ENCODE assay signal across 24 cellular contexts in genomic region chr18:8324343-8325065, GRCh38.
DNase-seq lines count a peak whose midpoint lies in the region; ATAC-seq and TF ChIP-seq lines count a peak whose summit lies in the region.
"Had no signal": no experiment of that assay in that cellular context is flagged by ENCODE, and none has a peak within 500 bp of the region (broad histone marks: within the 10 kb centered on the region; RNA-seq: fewer than 3 reads in every experiment).

No MANE protein-coding gene starts in this region.

- intact Hi-C loops in right lobe of liver (cut with DNase I) = no loop called here

- no peak overlapping the region for H3K4me3 Mint-ChIP-seq in chondrocyte (ENCODE audit: unreplicated experiment)
- H3K4me3 Mint-ChIP-seq in stimulated activated naive B cell treated with anti-CD40 and anti-IgM and Interleukin-4, amounts not matched to agents 10 μg/mL and 1 μg/mL and 100 μg/mL, for 72 hours = no peak overlapping the region
- H3K4me3 Mint-ChIP-seq: activated CD4-positive, alpha-beta T cell treated with anti-CD3 and anti-CD28 coated beads, Interleukin-2, amount 10 ng/mL, durations not matched to agents 24 days and 14 days; brain; natural killer cell had no signal

- no peak for TF ChIP-seq POLR2A in right lobe of liver (IDR thresholded peaks at IDR 0.05)

- peaks cover 3% of the 10 kb centered on the region for H3K9me3 Mint-ChIP-seq in chondrocyte (ENCODE audit: low read depth)
- H3K9me3 Mint-ChIP-seq in stimulated activated naive B cell treated with anti-CD40 and anti-IgM and Interleukin-4, amounts not matched to agents 10 μg/mL and 1 μg/mL and 100 μg/mL, for 72 hours = peaks cover 0 to 3% of the 10 kb centered on the region in 2 donors
- H3K9me3 Mint-ChIP-seq: activated CD4-positive, alpha-beta T cell treated with anti-CD3 and anti-CD28 coated beads, Interleukin-2, amount 10 ng/mL, durations not matched to agents 24 days and 14 days had no signal

- no peak overlapping the region for H3K27ac ChIP-seq in MM.1S (ENCODE audit: low read length)
- no peak overlapping the region for H3K27ac ChIP-seq in right lobe of liver
- H3K27ac ChIP-seq: BLaER1 treated with 17β-estradiol and CSF1 and Interleukin-3, amounts not matched to agents 10 nM and 100 nM; lower lobe of right lung; RWPE1; spleen; transverse colon had no signal

- no peak overlapping the region for H3K9ac ChIP-seq in MM.1S (ENCODE audit: low read length)
- H3K9ac ChIP-seq: BLaER1 treated with 17β-estradiol and CSF1 and Interleukin-3, amounts not matched to agents 10 nM and 100 nM had no signal

- no peaks in the 10 kb centered on the region for H3K4me1 ChIP-seq in MM.1S (ENCODE audit: low read length)
- H3K4me1 ChIP-seq in right lobe of liver = peaks cover 0 to 38% (median 6%) of the 10 kb centered on the region in 4 donors
- H3K4me1 ChIP-seq: lower lobe of right lung had no signal

- no peaks in the 10 kb centered on the region for H3K36me3 ChIP-seq in MM.1S (replicated peaks; ENCODE audit: insufficient read depth, low read length)
- H3K36me3 ChIP-seq in right lobe of liver = no peaks in the 10 kb centered on the region
- H3K36me3 ChIP-seq: BLaER1 treated with 17β-estradiol and CSF1 and Interleukin-3, amounts not matched to agents 10 nM and 100 nM; lower lobe of right lung; spleen; transverse colon had no signal

- no peak overlapping the region for H2AFZ ChIP-seq in MM.1S (ENCODE audit: low read length)

- H3K4me1 Mint-ChIP-seq in chondrocyte (ENCODE audit: low read depth) = peaks cover 29% of the 10 kb centered on the region
- H3K4me1 Mint-ChIP-seq in stimulated activated naive B cell treated with anti-CD40 and anti-IgM and Interleukin-4, amounts not matched to agents 10 μg/mL and 1 μg/mL and 100 μg/mL, for 72 hours = no peaks in the 10 kb centered on the region
- H3K4me1 Mint-ChIP-seq: activated CD4-positive, alpha-beta T cell treated with anti-CD3 and anti-CD28 coated beads, Interleukin-2, amount 10 ng/mL, durations not matched to agents 24 days and 14 days; natural killer cell had no signal

- peaks cover 13% of the 10 kb centered on the region for H3K36me3 Mint-ChIP-seq in chondrocyte (ENCODE audit: low read depth)
- H3K36me3 Mint-ChIP-seq in stimulated activated naive B cell treated with anti-CD40 and anti-IgM and Interleukin-4, amounts not matched to agents 10 μg/mL and 1 μg/mL and 100 μg/mL, for 72 hours = no peaks in the 10 kb centered on the region
- H3K36me3 Mint-ChIP-seq: natural killer cell had no signal

- no peak overlapping the region for H3K4me2 ChIP-seq in MM.1S (ENCODE audit: low read depth, low read length)
- H3K4me2 ChIP-seq: BLaER1 treated with 17β-estradiol and CSF1 and Interleukin-3, amounts not matched to agents 10 nM and 100 nM had no signal

- WGBS in right lobe of liver (ENCODE audit: insufficient coverage, low coverage, low lambda C conversion rate, missing lambda C conversion rate) = 85% methylated on average over 3 of the region's 3 CpGs

- H3K27ac Mint-ChIP-seq in chondrocyte (ENCODE audit: unreplicated experiment) = no peak overlapping the region
- no peak overlapping the region for H3K27ac Mint-ChIP-seq in stimulated activated naive B cell treated with anti-CD40 and anti-IgM and Interleukin-4, amounts not matched to agents 10 μg/mL and 1 μg/mL and 100 μg/mL, for 72 hours
- H3K27ac Mint-ChIP-seq: activated CD4-positive, alpha-beta T cell treated with anti-CD3 and anti-CD28 coated beads, Interleukin-2, amount 10 ng/mL, durations not matched to agents 24 days and 14 days; brain; natural killer cell had no signal

- DNase-seq in MM.1S (no peak), chondrocyte (ENCODE audit: low spot score) (no peak), right lobe of liver (peak in 1 of 3 donors; percentile 53)
- no peak for DNase-seq in stimulated activated naive B cell treated with anti-CD40 and anti-IgM and Interleukin-4, amounts not matched to agents 10 μg/mL and 1 μg/mL and 100 μg/mL, for 72 hours
- DNase-seq in NK-92 treated with Interleukin-12 subunit alpha and Interleukin-12 subunit beta, amount 100 ng/mL, for 24 hours (lab: John Stamatoyannopoulos, UW) = no peak
- DNase-seq: activated CD4-positive, alpha-beta T cell treated with anti-CD3 and anti-CD28 coated beads, Interleukin-2, amount 10 ng/mL, durations not matched to agents 24 days and 14 days; activated naive CD4-positive, alpha-beta T cell; activated T-cell treated with anti-CD3 and anti-CD28 coated beads, Interleukin-2, amount 50 U/mL, for 48 hours; Caco-2; GOT3; kidney glomerular epithelial cell; lower lobe of right lung; natural killer cell; NCI-H1105 treated with DMSO at 0.1 percent for 48 hours; NCI-H2029 treated with DMSO at 0.1 percent for 48 hours; NCI-H2227 treated with DMSO at 0.1 percent for 48 hours; spleen; T-helper 2 cell; transverse colon had no signal

- no peaks in the 10 kb centered on the region for H3K79me2 ChIP-seq in MM.1S (ENCODE audit: low read length)

- no peaks in the 10 kb centered on the region for H3K27me3 ChIP-seq in MM.1S (replicated peaks; ENCODE audit: insufficient read depth, low read length)
- H3K27me3 ChIP-seq in right lobe of liver = no peaks in the 10 kb centered on the region
- H3K27me3 ChIP-seq: BLaER1 treated with 17β-estradiol and CSF1 and Interleukin-3, amounts not matched to agents 10 nM and 100 nM; spleen; transverse colon had no signal

- peak; percentile 19 to 78 (median 72) for ATAC-seq in right lobe of liver
- no peak for ATAC-seq in stimulated activated naive B cell treated with anti-CD40 and anti-IgM and Interleukin-4, amounts not matched to agents 10 μg/mL and 1 μg/mL and 100 μg/mL, for 72 hours (replicated peaks)
- no peak for ATAC-seq in GM21619 (IDR thresholded peaks at IDR 0.05; ENCODE audit: unreplicated experiment)
- ATAC-seq: lower lobe of right lung, natural killer cell had no signal

- no peaks in the 10 kb centered on the region for H3K9me2 ChIP-seq in MM.1S (replicated peaks; ENCODE audit: insufficient read depth, low read length)

- H3F3A ChIP-seq in MM.1S (ENCODE audit: insufficient read depth, low read length) = no peaks in the 10 kb centered on the region

- H3K27me3 Mint-ChIP-seq in chondrocyte (ENCODE audit: low read depth) = no peaks in the 10 kb centered on the region
- peaks cover 6% of the 10 kb centered on the region in 2 donors for H3K27me3 Mint-ChIP-seq in stimulated activated naive B cell treated with anti-CD40 and anti-IgM and Interleukin-4, amounts not matched to agents 10 μg/mL and 1 μg/mL and 100 μg/mL, for 72 hours
- H3K27me3 Mint-ChIP-seq: activated CD4-positive, alpha-beta T cell treated with anti-CD3 and anti-CD28 coated beads, Interleukin-2, amount 10 ng/mL, durations not matched to agents 24 days and 14 days had no signal

- TF ChIP-seq CTCF in GM12872 (IDR thresholded peaks at IDR 0.05; ENCODE audit: insufficient read depth, low read depth, low read length) (0 out of 3 replicates have a peak, but pooled peaks have one; percentile 27), MM.1S (IDR thresholded peaks at IDR 0.05; ENCODE audit: low read length) (0 out of 2 replicates have a peak, but pooled peaks have one; percentile 11), chondrocyte (IDR thresholded peaks at IDR 0.05) (peak; percentile 54), right lobe of liver (IDR thresholded peaks at IDR 0.05) (peak in 1 of 4 donors; percentile 7)

- no peaks in the 10 kb centered on the region for H4K20me1 ChIP-seq in MM.1S (ENCODE audit: insufficient read depth, low read length)
- H4K20me1 ChIP-seq: BLaER1 treated with 17β-estradiol and CSF1 and Interleukin-3, amounts not matched to agents 10 nM and 100 nM had no signal

- H3K4me3 ChIP-seq in MM.1S (ENCODE audit: low read length) (no peak overlapping the region), right lobe of liver (no peak overlapping the region)
- H3K4me3 ChIP-seq: BLaER1 treated with 17β-estradiol and CSF1 and Interleukin-3, amounts not matched to agents 10 nM and 100 nM; lower lobe of right lung; spleen; transverse colon had no signal

- H3K9me3 ChIP-seq in MM.1S (replicated peaks; ENCODE audit: insufficient read depth, low read length) (no peaks in the 10 kb centered on the region), right lobe of liver (no peaks in the 10 kb centered on the region)
- H3K9me3 ChIP-seq: BLaER1 treated with 17β-estradiol and CSF1 and Interleukin-3, amounts not matched to agents 10 nM and 100 nM; lower lobe of right lung; spleen; transverse colon had no signal

Comparison
In these comparisons a context has a peak if more than half of its experiments do, and no peak if none do; other contexts are left out.
1. ATAC-seq: peak in right lobe of liver (4 of 4); none in stimulated activated naive B cell treated with anti-CD40 and anti-IgM and Interleukin-4, amounts not matched to agents 10 μg/mL and 1 μg/mL and 100 μg/mL, for 72 hours (0 of 2) and GM21619 (single experiment).